8 cellular contexts compared by ENCODE assay signal in the genomic region with DNA sequence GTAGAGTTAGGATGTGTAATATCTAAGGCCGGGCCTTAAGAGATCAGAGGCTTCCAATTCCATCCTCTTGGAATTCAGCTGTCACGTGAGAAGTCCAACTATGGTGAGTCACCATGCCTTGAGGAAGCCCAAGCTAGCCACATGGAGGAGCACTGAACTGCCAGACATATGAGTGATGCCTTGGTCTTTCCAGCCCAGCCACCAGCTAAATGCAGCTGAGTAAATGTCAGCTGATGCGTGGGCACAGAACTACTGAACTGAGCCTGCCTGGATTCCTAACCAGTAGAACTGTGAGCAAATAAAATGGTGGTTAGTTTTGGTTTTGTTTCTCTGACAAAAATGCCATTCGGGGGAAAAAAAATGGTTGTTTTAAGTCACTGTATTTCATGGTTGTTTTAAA.
A peak's percentile ranks its signal among the peaks of the same experiment; 100 is the strongest.
DNase-seq lines count a peak whose midpoint lies in the region; ATAC-seq lines count a peak whose summit lies in the region.

No MANE protein-coding gene starts in this region.

- H3K36me3 Mint-ChIP-seq in activated naive CD4-positive, alpha-beta T cell treated with anti-CD3 and anti-CD28 coated beads for 36 hours (ENCODE audit: low read depth), result no peaks in the 10 kb centered on the region

- DNase-seq in activated naive CD4-positive, alpha-beta T cell treated with anti-CD3 and anti-CD28 coated beads for 36 hours, result peak; percentile 78
- no peak for DNase-seq in activated naive CD4-positive, alpha-beta T cell (lab: John Stamatoyannopoulos, UW)
- DNase-seq in LHCN-M2 (ENCODE audit: low read depth) (peak; percentile 100), amniotic stem cell (lab: John Stamatoyannopoulos, UW) (peak; percentile 97), globus pallidus (ENCODE audit: low spot score) (no peak)

- no peak overlapping the region for H3K4me3 Mint-ChIP-seq in activated naive CD4-positive, alpha-beta T cell treated with anti-CD3 and anti-CD28 coated beads for 36 hours

- ATAC-seq in HG02981 (IDR thresholded peaks at IDR 0.05; ENCODE audit: unreplicated experiment) (no peak), HG02588 (IDR thresholded peaks at IDR 0.05; ENCODE audit: unreplicated experiment) (no peak)

- CTCF ChIA-PET in activated naive CD4-positive, alpha-beta T cell treated with anti-CD3 and anti-CD28 coated beads for 36 hours (lab: Charles Lee), result no interaction called here

- H3K9me3 Mint-ChIP-seq in activated naive CD4-positive, alpha-beta T cell treated with anti-CD3 and anti-CD28 coated beads for 36 hours, result no peaks in the 10 kb centered on the region

- no peak overlapping the region for H3K27ac Mint-ChIP-seq in activated naive CD4-positive, alpha-beta T cell treated with anti-CD3 and anti-CD28 coated beads for 36 hours

- peak overlapping the region in 15 of 21 experiments; percentile 38 to 88 (median 64) for H3K27ac ChIP-seq in skin epidermis

- H3K4me3 ChIP-seq in skin epidermis, result no peak overlapping the region

- H3K27me3 Mint-ChIP-seq in activated naive CD4-positive, alpha-beta T cell treated with anti-CD3 and anti-CD28 coated beads for 36 hours (ENCODE audit: low read depth), result no peaks in the 10 kb centered on the region

- H3K4me1 Mint-ChIP-seq in activated naive CD4-positive, alpha-beta T cell treated with anti-CD3 and anti-CD28 coated beads for 36 hours (ENCODE audit: low read depth), result peaks cover 25% of the 10 kb centered on the region

- intact Hi-C loops in activated naive CD4-positive, alpha-beta T cell treated with anti-CD3 and anti-CD28 coated beads for 36 hours (cut with micrococcal nuclease), result loop anchor here (1.0 kb wide), 1 partner anchor 24 kb away; no protein-coding TSS in a partner anchor

Comparison
In these comparisons a context has a peak if more than half of its experiments do, and no peak if none do; other contexts are left out.
1. DNase-seq: peak in activated naive CD4-positive, alpha-beta T cell treated with anti-CD3 and anti-CD28 coated beads for 36 hours (single experiment), LHCN-M2 (single experiment) and amniotic stem cell (single experiment); none in activated naive CD4-positive, alpha-beta T cell (0 of 4) and globus pallidus (single experiment).